14 cellular contexts compared by ENCODE assay signal in the genomic region with DNA sequence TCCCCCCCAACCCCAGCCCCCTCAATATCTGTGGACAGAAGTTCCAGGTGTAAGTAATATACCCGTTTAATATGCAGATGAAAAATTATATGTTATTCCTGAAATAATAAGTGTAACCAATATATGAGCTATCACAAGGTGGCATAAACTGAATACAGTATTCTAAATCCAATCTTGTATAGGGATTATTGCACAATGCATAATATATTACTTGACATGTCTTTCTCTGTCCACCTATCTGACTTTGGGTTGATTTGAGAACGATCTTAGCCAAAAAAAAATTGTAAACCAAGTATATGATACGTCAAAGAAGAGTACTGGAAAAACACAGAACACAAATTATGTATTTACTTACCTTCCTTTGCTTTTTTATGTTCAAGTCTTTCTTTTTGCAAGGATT. TPM values are rescaled to one million over a fixed set of nuclear protein-coding genes. Genes with fewer than 3 reads are reported as not detected.
DNase-seq lines count a peak whose midpoint lies in the region; ATAC-seq and TF ChIP-seq lines count a peak whose summit lies in the region.
"Had no signal": no experiment of that assay in that cellular context is flagged by ENCODE, and none has a peak within 500 bp of the region (broad histone marks: within the 10 kb centered on the region; RNA-seq: fewer than 3 reads in every experiment).

No MANE protein-coding gene starts in this region.

- H2AK5ac ChIP-seq in IMR-90 (ENCODE audit: low read depth, low read length) (no peak overlapping the region), mesenchymal stem cell (ENCODE audit: low read length, severe bottlenecking) (no peak overlapping the region)

- H2AFZ ChIP-seq in IMR-90 (replicated peaks; ENCODE audit: low read length, poor library complexity) (no peak overlapping the region), mesenchymal stem cell (ENCODE audit: low read depth, low read length) (no peak overlapping the region), smooth muscle cell (ENCODE audit: low read depth) (no peak overlapping the region)

- DNase-seq in left ventricle myocardium inferior: no peak
- DNase-seq in cardiac septum (ENCODE audit: low spot score): no peak
- no peak for DNase-seq in IMR-90
- no peak for DNase-seq in mesenchymal stem cell
- DNase-seq in smooth muscle cell (lab: John Stamatoyannopoulos, UW; ENCODE audit: unreplicated experiment): no peak
- no peak for DNase-seq in NCI-H146 (lab: John Stamatoyannopoulos, UW)
- no peak for DNase-seq in stimulated activated effector memory CD8-positive, alpha-beta T cell treated with anti-CD3 and anti-CD28 coated beads, Interleukin-12 subunit alpha, Interleukin-12 subunit beta, amount 100 ng/mL, for 72 hours (ENCODE audit: low spot score in 2 of 2)
- DNase-seq: CD4-positive, alpha-beta T cell; CD8-positive, alpha-beta T cell had no signal

- no peaks in the 10 kb centered on the region for H3K36me3 Mint-ChIP-seq in stimulated activated effector memory CD8-positive, alpha-beta T cell treated with anti-CD3 and anti-CD28 coated beads, Interleukin-12 subunit alpha, Interleukin-12 subunit beta, amount 100 ng/mL, for 72 hours
- H3K36me3 Mint-ChIP-seq: CD8-positive, alpha-beta T cell had no signal

- H3K4me1 ChIP-seq in left ventricle myocardium inferior (peaks cover 73% of the 10 kb centered on the region), IMR-90 (ENCODE audit: control insufficient read depth, insufficient read depth, low read length) (peaks cover 13% of the 10 kb centered on the region), mesenchymal stem cell (ENCODE audit: control insufficient read depth, insufficient read depth, low read depth, low read length) (no peaks in the 10 kb centered on the region), smooth muscle cell (ENCODE audit: low read depth) (peaks cover 5% of the 10 kb centered on the region)
- H3K4me1 ChIP-seq: A549, Caco-2 had no signal

- H3K79me1 ChIP-seq in IMR-90 (ENCODE audit: low read depth in 1 of 2, low read length in 2 of 2): peaks cover 21 to 42% of the 10 kb centered on the region in 2 experiments
- H3K79me1 ChIP-seq in mesenchymal stem cell (replicated peaks; ENCODE audit: low read length, poor library complexity, severe bottlenecking): peaks cover 19% of the 10 kb centered on the region

- H3K4me3 ChIP-seq in left ventricle myocardium inferior (no peak overlapping the region), IMR-90 (ENCODE audit: insufficient read depth, low read depth, low read length) (no peak overlapping the region), mesenchymal stem cell (ENCODE audit: insufficient read depth in 1 of 2, low read depth in 1 of 2, low read length in 2 of 2) (no peak overlapping the region), smooth muscle cell (no peak overlapping the region)
- H3K4me3 ChIP-seq: A549; BLaER1 treated with 17β-estradiol and CSF1 and Interleukin-3, amounts not matched to agents 10 nM and 100 nM had no signal

- in situ Hi-C loops in IMR-90 (cut with MboI; ENCODE audit: low sequenced_read_pairs): loop anchor here (5.0 to 10.0 kb wide), 2 partner anchors 113 to 114 kb away; no protein-coding TSS in a partner anchor

- POLR2A ChIA-PET in IMR-90 (lab: Charles Lee; ENCODE audit: unreplicated experiment): no interaction called here

- H3K18ac ChIP-seq in IMR-90 (ENCODE audit: low read depth, low read length) (no peak overlapping the region), mesenchymal stem cell (ENCODE audit: low read depth in 1 of 2, low read length in 2 of 2) (no peak overlapping the region)

- H2BK5ac ChIP-seq in IMR-90 (ENCODE audit: low read depth, low read length, poor library complexity, severe bottlenecking) (no peak overlapping the region), mesenchymal stem cell (ENCODE audit: low read depth, low read length, poor library complexity, severe bottlenecking) (no peak overlapping the region)

- H3K36me3 ChIP-seq in left ventricle myocardium inferior (peaks cover 2% of the 10 kb centered on the region), IMR-90 (ENCODE audit: control insufficient read depth, insufficient read depth, low read length) (peaks cover 2% of the 10 kb centered on the region), mesenchymal stem cell (ENCODE audit: control insufficient read depth in 1 of 2, insufficient read depth in 2 of 2, low read depth in 1 of 2, low read length in 2 of 2) (peaks cover 0 to 8% of the 10 kb centered on the region in 2 experiments), smooth muscle cell (ENCODE audit: low read depth) (no peaks in the 10 kb centered on the region)

- no peak overlapping the region for H3K23ac ChIP-seq in IMR-90 (ENCODE audit: low read depth, low read length)
- no peak overlapping the region for H3K23ac ChIP-seq in mesenchymal stem cell (ENCODE audit: low read length in 2 of 2)

- H3K27ac Mint-ChIP-seq in stimulated activated effector memory CD8-positive, alpha-beta T cell treated with anti-CD3 and anti-CD28 coated beads, Interleukin-12 subunit alpha, Interleukin-12 subunit beta, amount 100 ng/mL, for 72 hours: no peak overlapping the region
- H3K27ac Mint-ChIP-seq: B cell; CD4-positive, alpha-beta T cell; CD8-positive, alpha-beta T cell had no signal

- H3F3A ChIP-seq in smooth muscle cell (ENCODE audit: low read depth): no peaks in the 10 kb centered on the region

- CTCF ChIA-PET in IMR-90 (lab: Yijun Ruan, JAX): interaction anchor here (0.7 to 3.5 kb wide), 9 partner anchors 40 to 202 kb away, joined by 3 to 30 read pairs (median 3); no protein-coding TSS in a partner anchor

- no peak overlapping the region for H3K56ac ChIP-seq in IMR-90 (ENCODE audit: extremely low read depth, insufficient read depth, low read length)

- H3K4me2 ChIP-seq in IMR-90 (ENCODE audit: low read depth, low read length) (no peak overlapping the region), mesenchymal stem cell (ENCODE audit: low read length, poor library complexity, severe bottlenecking) (no peak overlapping the region), smooth muscle cell (no peak overlapping the region)
- H3K4me2 ChIP-seq: A549; BLaER1 treated with 17β-estradiol and CSF1 and Interleukin-3, amounts not matched to agents 10 nM and 100 nM had no signal

- no peak overlapping the region for H4K5ac ChIP-seq in IMR-90 (ENCODE audit: low read depth, low read length)

- H2BK20ac ChIP-seq in IMR-90 (ENCODE audit: low read depth, low read length): no peak overlapping the region

- TF ChIP-seq CTCF in left ventricle myocardium inferior (IDR thresholded peaks at IDR 0.05; ENCODE audit: borderline replicate concordance) (no peak), IMR-90 (conservative IDR thresholded peaks at IDR 0.05; ENCODE audit: low read depth, low read length) (no peak), smooth muscle cell (IDR thresholded peaks at IDR 0.05; ENCODE audit: borderline replicate concordance, insufficient read depth, poor library complexity, severe bottlenecking) (no peak)

- H3K27ac ChIP-seq in left ventricle myocardium inferior (replicated peaks) (peak overlapping the region; percentile 46), IMR-90 (ENCODE audit: insufficient read depth, low read length) (no peak overlapping the region), mesenchymal stem cell (ENCODE audit: low read length, poor library complexity, severe bottlenecking) (no peak overlapping the region), smooth muscle cell (ENCODE audit: low read depth) (peak overlapping the region; percentile 78)
- H3K27ac ChIP-seq: A549; BLaER1 treated with 17β-estradiol and CSF1 and Interleukin-3, amounts not matched to agents 10 nM and 100 nM; C4-2B had no signal

- H2BK15ac ChIP-seq in IMR-90 (ENCODE audit: low read depth, low read length): no peak overlapping the region
- no peak overlapping the region for H2BK15ac ChIP-seq in mesenchymal stem cell (ENCODE audit: low read depth, poor library complexity, severe bottlenecking)

- peaks cover 11% of the 10 kb centered on the region for H3K9me1 ChIP-seq in IMR-90 (ENCODE audit: insufficient read depth, low read length)

- H3K14ac ChIP-seq in IMR-90 (replicated peaks; ENCODE audit: low read depth, low read length): no peak overlapping the region
- no peak overlapping the region for H3K14ac ChIP-seq in mesenchymal stem cell (ENCODE audit: low read length in 2 of 2)

- H3K4me1 Mint-ChIP-seq in stimulated activated effector memory CD8-positive, alpha-beta T cell treated with anti-CD3 and anti-CD28 coated beads, Interleukin-12 subunit alpha, Interleukin-12 subunit beta, amount 100 ng/mL, for 72 hours: no peaks in the 10 kb centered on the region

- H2BK120ac ChIP-seq in IMR-90 (ENCODE audit: low read depth, low read length) (no peak overlapping the region), mesenchymal stem cell (ENCODE audit: low read depth, low read length) (no peak overlapping the region)

- H2BK12ac ChIP-seq in mesenchymal stem cell (ENCODE audit: low read length in 2 of 2): no peak overlapping the region

- H2AK9ac ChIP-seq in IMR-90 (replicated peaks; ENCODE audit: low read depth, low read length, poor library complexity): no peak overlapping the region

- H3K9me3 ChIP-seq in left ventricle myocardium inferior (replicated peaks) (no peaks in the 10 kb centered on the region), IMR-90 (ENCODE audit: control insufficient read depth, insufficient read depth, low read length) (no peaks in the 10 kb centered on the region), mesenchymal stem cell (ENCODE audit: control insufficient read depth, low read length) (no peaks in the 10 kb centered on the region), smooth muscle cell (replicated peaks; ENCODE audit: low read depth) (no peaks in the 10 kb centered on the region)
- H3K9me3 ChIP-seq: A549; BLaER1 treated with 17β-estradiol and CSF1 and Interleukin-3, amounts not matched to agents 10 nM and 100 nM; Caco-2 had no signal

- no peak for TF ChIP-seq RAD21 in IMR-90 (IDR thresholded peaks at IDR 0.05; ENCODE audit: low read length)

- H3K9ac ChIP-seq in IMR-90 (ENCODE audit: low read depth, low read length) (no peak overlapping the region), mesenchymal stem cell (ENCODE audit: low read length) (peak overlapping the region; percentile 79), smooth muscle cell (ENCODE audit: low read depth) (no peak overlapping the region)
- H3K9ac ChIP-seq: BLaER1 treated with 17β-estradiol and CSF1 and Interleukin-3, amounts not matched to agents 10 nM and 100 nM had no signal

- H3K4ac ChIP-seq in IMR-90 (ENCODE audit: low read depth, low read length) (no peak overlapping the region), mesenchymal stem cell (ENCODE audit: low read depth in 1 of 2, low read length in 2 of 2) (no peak overlapping the region)

- dilution Hi-C loops in IMR-90 (cut with HindIII; ENCODE audit: low sequenced_read_pairs, unreplicated experiment): loop anchor here (25.0 kb wide), 1 partner anchor 114 kb away; no protein-coding TSS in a partner anchor

- no TSS peak for BruUV-seq in IMR-90 (replicated peaks; lab: Mats Ljungman, UMichigan)

- H4K20me1 ChIP-seq in IMR-90 (ENCODE audit: insufficient read depth, low read length) (peaks cover 20% of the 10 kb centered on the region; the same call in 1 of the 2 replicates), smooth muscle cell (ENCODE audit: low read depth) (peaks cover 62% of the 10 kb centered on the region)

- ATAC-seq in IMR-90 (ENCODE audit: low read depth): no peak
- ATAC-seq in stimulated activated effector memory CD8-positive, alpha-beta T cell treated with anti-CD3 and anti-CD28 coated beads, Interleukin-12 subunit alpha, Interleukin-12 subunit beta, amount 100 ng/mL, for 72 hours: no peak

- H3K9me3 Mint-ChIP-seq in stimulated activated effector memory CD8-positive, alpha-beta T cell treated with anti-CD3 and anti-CD28 coated beads, Interleukin-12 subunit alpha, Interleukin-12 subunit beta, amount 100 ng/mL, for 72 hours: no peaks in the 10 kb centered on the region
- H3K9me3 Mint-ChIP-seq: CD4-positive, alpha-beta T cell; CD8-positive, alpha-beta T cell had no signal

- no peaks in the 10 kb centered on the region for H3K27me3 ChIP-seq in left ventricle myocardium inferior (ENCODE audit: low read depth)
- H3K27me3 ChIP-seq in IMR-90 (ENCODE audit: control insufficient read depth, insufficient read depth, low read length): no peaks in the 10 kb centered on the region
- H3K27me3 ChIP-seq in mesenchymal stem cell (ENCODE audit: control insufficient read depth in 1 of 2, insufficient read depth in 1 of 2, low read length in 2 of 2): no peaks in the 10 kb centered on the region
- H3K27me3 ChIP-seq in smooth muscle cell (ENCODE audit: low read depth): no peaks in the 10 kb centered on the region
- H3K27me3 ChIP-seq: BLaER1 treated with 17β-estradiol and CSF1 and Interleukin-3, amounts not matched to agents 10 nM and 100 nM had no signal

- intact Hi-C loops in left ventricle myocardium inferior (cut with micrococcal nuclease): loop anchor here (1.0 kb wide), 1 partner anchor 117 kb away; no protein-coding TSS in a partner anchor
- intact Hi-C loops in cardiac septum (cut with DNase I): loop anchor here (1.0 to 10.0 kb wide), 3 partner anchors 47 to 313 kb away; a partner anchor contains a TSS
- intact Hi-C loops in IMR-90 (cut with micrococcal nuclease): loop anchor here (1.0 to 10.0 kb wide), 5 partner anchors 47 to 799 kb away; a partner anchor contains a TSS

- no peak for TF ChIP-seq POLR2A in IMR-90 (IDR thresholded peaks at IDR 0.05; ENCODE audit: low read depth, low read length)

- WGBS in IMR-90 (ENCODE audit: extremely low coverage in 2 of 2, insufficient read length in 1 of 2), 2 experiments: no CpG with 5 or more reads among the region's 3 CpGs
- WGBS in mesenchymal stem cell: 100% methylated on average over 1 of the region's 3 CpGs
- 92% methylated on average over 3 of the region's 3 CpGs for WGBS in smooth muscle cell (ENCODE audit: low lambda C conversion rate)

- H4K91ac ChIP-seq in IMR-90 (ENCODE audit: insufficient read depth, low read depth, low read length) (no peak overlapping the region), mesenchymal stem cell (ENCODE audit: low read length) (no peak overlapping the region)

- H4K8ac ChIP-seq in IMR-90 (ENCODE audit: low read depth in 2 of 2, low read length in 2 of 2): no peak overlapping the region
- no peak overlapping the region for H4K8ac ChIP-seq in mesenchymal stem cell (ENCODE audit: low read length)

- H3K79me2 ChIP-seq in smooth muscle cell (ENCODE audit: low read depth): peaks cover 54% of the 10 kb centered on the region

- no peak overlapping the region for H3K4me3 Mint-ChIP-seq in stimulated activated effector memory CD8-positive, alpha-beta T cell treated with anti-CD3 and anti-CD28 coated beads, Interleukin-12 subunit alpha, Interleukin-12 subunit beta, amount 100 ng/mL, for 72 hours
- H3K4me3 Mint-ChIP-seq: B cell; CD4-positive, alpha-beta T cell; CD8-positive, alpha-beta T cell had no signal

RNA-seq across cellular contexts. Expression of a gene that starts 47.8 kb away (rescaled TPM):
- total RNA-seq in left ventricle myocardium inferior: 74.8 TPM
- total RNA-seq in cardiac septum: 88.8 TPM
- 71.2 and 90.0 TPM in 2 replicates for total RNA-seq in IMR-90 (2012; rRNA removed)
- 44.6 and 48.8 TPM in 2 replicates for polyA plus RNA-seq in IMR-90 (2012; rRNA removed)
- polyA plus RNA-seq in IMR-90 (2012; cell fraction: cytosol; rRNA removed): 19.4 and 19.5 TPM in 2 replicates
- polyA plus RNA-seq in IMR-90 (2012; cell fraction: nucleus; rRNA removed; ENCODE audit: low replicate concordance): 11.1 and 19.3 TPM in 2 replicates
- 62.8 TPM for polyA plus RNA-seq in mesenchymal stem cell (2013, experiment 1 of 2)
- 61.7 TPM for polyA plus RNA-seq in mesenchymal stem cell (2013, experiment 2 of 2)
- 44.5 and 65.1 TPM in 2 replicates for total RNA-seq in smooth muscle cell
- 45.4 and 59.9 TPM in 2 replicates for polyA plus RNA-seq in smooth muscle cell

Comparison
In these comparisons a context has a peak if more than half of its experiments do, and no peak if none do; other contexts are left out.
1. H3K27ac ChIP-seq: peak in left ventricle myocardium inferior (single experiment) and smooth muscle cell (single experiment); none in IMR-90 (single experiment) and mesenchymal stem cell (single experiment).